Comparison of ENCODE assay signal across 8 cellular contexts in genomic region chr7:92133737-92134270, GRCh38. TPM values are rescaled to one million over a fixed set of nuclear protein-coding genes. Genes with fewer than 3 reads are reported as not detected.
A peak's percentile ranks its signal among the peaks of the same experiment; 100 is the strongest.
DNase-seq lines count a peak whose midpoint lies in the region; ATAC-seq, FAIRE-seq and TF ChIP-seq lines count a peak whose summit lies in the region.

No MANE protein-coding gene starts in this region.

- WGBS in A549 (ENCODE audit: missing lambda C conversion rate) = 3% methylated on average over 15 of the region's 42 CpGs
- 0% methylated on average over 10 of the region's 42 CpGs for WGBS in HepG2 (ENCODE audit: low lambda C conversion rate)

- peaks cover 7% of the 10 kb centered on the region for H3K27me3 Mint-ChIP-seq in dendritic cell treated with granulocyte-macrophage colony-stimulating factor and Interleukin-4, amounts not matched to agents 40 ng/mL and 50 ng/mL, for 4 days

- CTCF ChIA-PET in A549 (lab: Yijun Ruan, JAX) = interaction anchor here (0.6 to 2.4 kb wide), 12 partner anchors 10 to 162 kb away, joined by 3 to 21 read pairs (median 3); no protein-coding TSS in a partner anchor
- CTCF ChIA-PET in HepG2 (lab: Yijun Ruan, JAX; ENCODE audit: low intra/inter-chr PET ratio, low total read pairs) = no interaction called here

- H3K4me1 ChIP-seq in A549 (peaks cover 13% of the 10 kb centered on the region; the same call in 2 of the 3 replicates), HepG2 (ENCODE audit: insufficient read depth, low read length) (peaks cover 44% of the 10 kb centered on the region)

- H3K27ac Mint-ChIP-seq in dendritic cell treated with granulocyte-macrophage colony-stimulating factor and Interleukin-4, amounts not matched to agents 40 ng/mL and 50 ng/mL, for 4 days = peak overlapping the region; percentile 99

- TF ChIP-seq CTCF in A549 (IDR thresholded peaks at IDR 0.05) (peak; percentile 73), HepG2 (CRISPR knock-in tag; IDR thresholded peaks at IDR 0.05) (peak; percentile 90)

- H3K27ac ChIP-seq in A549 (peak overlapping the region; percentile 96 to 98), HepG2 (ENCODE audit: extremely low read length, insufficient read depth, low read length) (peak overlapping the region; percentile 98)

- TF ChIP-seq RAD21 in A549 (conservative IDR thresholded peaks at IDR 0.05 in 1 of 2, IDR thresholded peaks at IDR 0.05 in 1 of 2) (peak; percentile 36 to 37; a peak in 1 of 5 replicates), HepG2 (CRISPR knock-in tag; IDR thresholded peaks at IDR 0.05) (no peak)

- peaks cover 43% of the 10 kb centered on the region for H4K20me1 ChIP-seq in HepG2 (ENCODE audit: insufficient read depth, low read length)

- POLR2A ChIA-PET in A549 (lab: Yijun Ruan, JAX) = interaction anchor here (0.9 kb wide), 1 partner anchor 313 kb away, joined by 3 read pairs; the partner anchor contains the start of gene GATAD1
- POLR2A ChIA-PET in HepG2 (lab: Yijun Ruan, JAX) = interaction anchor here (1.1 to 1.5 kb wide), 2 partner anchors 92 to 313 kb away, joined by 3 to 7 read pairs; partner anchors contain the start of gene GATAD1

- TF ChIP-seq EP300 in A549 (IDR thresholded peaks at IDR 0.05) = no peak
- TF ChIP-seq EP300 in HepG2 (IDR thresholded peaks at IDR 0.05; ENCODE audit: low read depth in 2 of 2, low read length in 2 of 2) = no peak
- TF ChIP-seq EP300 in HepG2 (CRISPR knock-in tag; IDR thresholded peaks at IDR 0.05; ENCODE audit: borderline replicate concordance) = no peak

- FAIRE-seq in A549 (lab: Jason Lieb, UNC) (no peak), HepG2 (lab: Jason Lieb, UNC) (no peak)

- H3K27me3 ChIP-seq in HepG2 (ENCODE audit: control insufficient read depth in 1 of 2, insufficient read depth in 2 of 2, low read length in 2 of 2) = no peaks in the 10 kb centered on the region; a peak in 1 of 5 replicates

- H3K4me1 Mint-ChIP-seq in dendritic cell treated with granulocyte-macrophage colony-stimulating factor and Interleukin-4, amounts not matched to agents 40 ng/mL and 50 ng/mL, for 4 days (ENCODE audit: low read depth) = peaks cover 35% of the 10 kb centered on the region

- no peaks in the 10 kb centered on the region for H3K9me3 Mint-ChIP-seq in dendritic cell treated with granulocyte-macrophage colony-stimulating factor and Interleukin-4, amounts not matched to agents 40 ng/mL and 50 ng/mL, for 4 days

- H3K79me2 ChIP-seq in HepG2 (ENCODE audit: insufficient read depth, low read length) = peaks cover 57% of the 10 kb centered on the region

- peaks cover 3 to 27% of the 10 kb centered on the region in 2 experiments; a peak in 4 of 5 replicates for H3K36me3 ChIP-seq in HepG2 (replicated peaks in 1 of 2; ENCODE audit: control insufficient read depth in 1 of 2, insufficient read depth in 2 of 2, low read length in 2 of 2)

- H3K36me3 Mint-ChIP-seq in dendritic cell treated with granulocyte-macrophage colony-stimulating factor and Interleukin-4, amounts not matched to agents 40 ng/mL and 50 ng/mL, for 4 days (ENCODE audit: low read depth) = peaks cover 39% of the 10 kb centered on the region

- H3K4me3 ChIP-seq in A549 (peak overlapping the region; percentile 92), HepG2 (replicated peaks in 1 of 3; ENCODE audit: insufficient read depth in 1 of 3, low read depth in 2 of 3, low read length in 3 of 3) (peak overlapping the region; percentile 95 to 100 (median 98))

- H2AFZ ChIP-seq in HepG2 (ENCODE audit: low read length) = no peak overlapping the region

- TF ChIP-seq POLR2A in A549 (IDR thresholded peaks at IDR 0.05; ENCODE audit: low read length) (no peak), GM18505 (IDR thresholded peaks at IDR 0.05; ENCODE audit: borderline replicate concordance, extremely low read depth, insufficient read depth, insufficient read length) (no peak), HepG2 (IDR thresholded peaks at IDR 0.05; ENCODE audit: insufficient read depth in 1 of 2, low read depth in 2 of 2, low read length in 2 of 2) (no peak)

- in situ Hi-C loops in HepG2 (cut with HindIII; ENCODE audit: extremely low pct_ligation_motif_present, low pct_unique_long_range_greater_than_20kb) = no loop called here

- ATAC-seq in A549 = peak; percentile 77
- ATAC-seq in GM18505 (IDR thresholded peaks at IDR 0.05; ENCODE audit: unreplicated experiment) = peak; percentile 36
- ATAC-seq in HG03060 (IDR thresholded peaks at IDR 0.05; ENCODE audit: low read depth, unreplicated experiment) = peak; percentile 12
- ATAC-seq in HepG2 = peak; percentile 75

- peak overlapping the region; percentile 79 for H3K4me2 ChIP-seq in A549
- peak overlapping the region; percentile 98 for H3K4me2 ChIP-seq in HepG2 (ENCODE audit: low read depth, low read length)

- DNase-seq in A549 (ENCODE audit: low read depth in 1 of 2, low spot score in 1 of 2) (peak; percentile 60 to 78), NCI-H2196 treated with DMSO at 0.1 percent for 48 hours (lab: John Stamatoyannopoulos, UW; ENCODE audit: unreplicated experiment) (peak; percentile 42), HepG2 (ENCODE audit: low spot score) (peak; percentile 52)
- peak; percentile 49 for DNase-seq in activated CD4-positive, alpha-beta T cell treated with anti-CD3 and anti-CD28 coated beads, Interleukin-2, amount 50 U/mL, for 1 hour
- DNase-seq in stimulated activated CD4-positive, alpha-beta T cell treated with anti-CD3 and anti-CD28 coated beads, Interleukin-4, amount 100 ng/mL, for 24 hours = peak; percentile 54

- intact Hi-C loops in dendritic cell treated with granulocyte-macrophage colony-stimulating factor and Interleukin-4, amounts not matched to agents 40 ng/mL and 50 ng/mL, for 4 days (cut with micrococcal nuclease) = loop anchor here (1.0 to 2.0 kb wide), 3 partner anchors 111 to 395 kb away; partner anchors contain the start of genes ANKIB1, KRIT1, PEX1 and RBM48
- intact Hi-C loops in HepG2 (cut with micrococcal nuclease; ENCODE audit: unreplicated experiment) = loop anchor here (1.0 to 5.0 kb wide), 3 partner anchors 111 to 313 kb away; partner anchors contain the start of genes ANKIB1, GATAD1, KRIT1 and MTERF1

- peak overlapping the region; percentile 94 for H3K9ac ChIP-seq in HepG2 (ENCODE audit: insufficient read depth, low read depth, low read length)

- peak overlapping the region; percentile 98 for H3K4me3 Mint-ChIP-seq in dendritic cell treated with granulocyte-macrophage colony-stimulating factor and Interleukin-4, amounts not matched to agents 40 ng/mL and 50 ng/mL, for 4 days

- H3K9me3 ChIP-seq in A549 (no peaks in the 10 kb centered on the region), HepG2 (ENCODE audit: low read length) (no peaks in the 10 kb centered on the region)

- no TSS peak for BruUV-seq in HepG2 (replicated peaks; lab: Mats Ljungman, UMichigan)

RNA-seq across cellular contexts. Expression of gene CYP51A1, which starts 0.5 kb away (rescaled TPM):
- 12.6 and 18.1 TPM in 2 replicates for polyA plus RNA-seq in A549 (2011; rRNA removed)
- 6.4 and 8.8 TPM in 2 replicates for polyA plus RNA-seq in A549 (2012; cell fraction: cytosol; rRNA removed)
- 3.5 and 8.5 TPM in 2 replicates for polyA plus RNA-seq in A549 (2012; cell fraction: nucleus; rRNA removed)
- polyA plus RNA-seq in A549 (2017; fragmentation: RNase III; extraction: RNeasy Plus Mini Kit Qiagen cat#74134 plus additional on column Dnase treatment) = 39.5 to 57.3 TPM (median 51.8 TPM) in 3 replicates
- polyA minus RNA-seq in A549 (2011; rRNA and poly(A)+ RNA removed) = 7.2 and 9.1 TPM in 2 replicates
- total RNA-seq in HepG2 (2016; rRNA removed; fragmentation: Illumina TruSeq; extraction: Trizol) = 194 and 260 TPM in 2 replicates
- 48.9 and 55.6 TPM in 2 replicates for total RNA-seq in HepG2 (2016; cell fraction: cytosol; rRNA removed; fragmentation: Illumina TruSeq; extraction: Trizol; ENCODE audit: low read depth)
- total RNA-seq in HepG2 (2016; cell fraction: insoluble cytoplasmic fraction; rRNA removed; fragmentation: Illumina TruSeq; extraction: Trizol) = 204 and 264 TPM in 2 replicates
- 86.8 and 98.1 TPM in 2 replicates for total RNA-seq in HepG2 (2016; cell fraction: membrane; rRNA removed; fragmentation: Illumina TruSeq; extraction: Trizol)
- total RNA-seq in HepG2 (2016; cell fraction: nucleus; rRNA removed; fragmentation: Illumina TruSeq; extraction: Trizol) = 194 and 215 TPM in 2 replicates
- 15.4 and 21.9 TPM in 2 replicates for polyA plus RNA-seq in HepG2 (2011; rRNA removed)
- polyA plus RNA-seq in HepG2 (2011; cell fraction: cytosol; rRNA removed) = 10.3 and 23.0 TPM in 2 replicates
- polyA plus RNA-seq in HepG2 (2011; cell fraction: nucleus; rRNA removed) = 4.8 and 9.7 TPM in 2 replicates
- 126 and 140 TPM in 2 replicates for polyA plus RNA-seq in HepG2 (2012)
- polyA plus RNA-seq in HepG2 (2016; cell fraction: cytosol; fragmentation: Illumina TruSeq; extraction: Trizol; ENCODE audit: low read depth) = 10.5 and 11.8 TPM in 2 replicates
- 87.6 and 99.1 TPM in 2 replicates for polyA plus RNA-seq in HepG2 (2016; cell fraction: insoluble cytoplasmic fraction; fragmentation: Illumina TruSeq; extraction: Trizol; ENCODE audit: low read depth)
- 25.9 and 27.7 TPM in 2 replicates for polyA plus RNA-seq in HepG2 (2016; cell fraction: membrane; fragmentation: Illumina TruSeq; extraction: Trizol; ENCODE audit: low read depth)
- 133 and 149 TPM in 2 replicates for polyA plus RNA-seq in HepG2 (2016; cell fraction: nucleus; fragmentation: Illumina TruSeq; extraction: Trizol; ENCODE audit: insufficient read depth, low read depth)
- polyA minus RNA-seq in HepG2 (2011; rRNA and poly(A)+ RNA removed; ENCODE audit: low replicate concordance) = 18.6 and 28.9 TPM in 2 replicates
- polyA minus RNA-seq in HepG2 (2011; cell fraction: cytosol; rRNA and poly(A)+ RNA removed) = 39.5 and 63.8 TPM in 2 replicates
- polyA minus RNA-seq in HepG2 (2011; cell fraction: nucleus; rRNA and poly(A)+ RNA removed) = 15.2 and 24.9 TPM in 2 replicates

RNA-seq across cellular contexts. Expression of gene LRRD1, which starts 45.1 kb away (rescaled TPM):
- not detected in 2 replicates for polyA plus RNA-seq in A549 (2011; rRNA removed)
- polyA plus RNA-seq in A549 (2012; cell fraction: cytosol; rRNA removed) = not detected in 2 replicates
- polyA plus RNA-seq in A549 (2012; cell fraction: nucleus; rRNA removed) = not detected in 2 replicates
- polyA plus RNA-seq in A549 (2017; fragmentation: RNase III; extraction: RNeasy Plus Mini Kit Qiagen cat#74134 plus additional on column Dnase treatment) = not detected in 3 replicates
- polyA minus RNA-seq in A549 (2011; rRNA and poly(A)+ RNA removed) = not detected in 2 replicates
- not detected in 2 replicates for total RNA-seq in HepG2 (2016; rRNA removed; fragmentation: Illumina TruSeq; extraction: Trizol)
- total RNA-seq in HepG2 (2016; cell fraction: cytosol; rRNA removed; fragmentation: Illumina TruSeq; extraction: Trizol; ENCODE audit: low read depth) = not detected in 2 replicates
- 0.04 TPM in 1 of 2 replicates, not detected in the other for total RNA-seq in HepG2 (2016; cell fraction: insoluble cytoplasmic fraction; rRNA removed; fragmentation: Illumina TruSeq; extraction: Trizol)
- total RNA-seq in HepG2 (2016; cell fraction: membrane; rRNA removed; fragmentation: Illumina TruSeq; extraction: Trizol) = not detected in 2 replicates
- not detected in 2 replicates for total RNA-seq in HepG2 (2016; cell fraction: nucleus; rRNA removed; fragmentation: Illumina TruSeq; extraction: Trizol)
- 0.03 TPM in 1 of 2 replicates, not detected in the other for polyA plus RNA-seq in HepG2 (2011; rRNA removed)
- polyA plus RNA-seq in HepG2 (2011; cell fraction: cytosol; rRNA removed) = not detected in 2 replicates
- 0.13 TPM in 1 of 2 replicates, not detected in the other for polyA plus RNA-seq in HepG2 (2011; cell fraction: nucleus; rRNA removed)
- not detected in 2 replicates for polyA plus RNA-seq in HepG2 (2012)
- polyA plus RNA-seq in HepG2 (2016; cell fraction: cytosol; fragmentation: Illumina TruSeq; extraction: Trizol; ENCODE audit: low read depth) = not detected in 2 replicates
- not detected in 2 replicates for polyA plus RNA-seq in HepG2 (2016; cell fraction: insoluble cytoplasmic fraction; fragmentation: Illumina TruSeq; extraction: Trizol; ENCODE audit: low read depth)
- polyA plus RNA-seq in HepG2 (2016; cell fraction: membrane; fragmentation: Illumina TruSeq; extraction: Trizol; ENCODE audit: low read depth) = not detected in 2 replicates
- not detected in 2 replicates for polyA plus RNA-seq in HepG2 (2016; cell fraction: nucleus; fragmentation: Illumina TruSeq; extraction: Trizol; ENCODE audit: insufficient read depth, low read depth)
- 0.26 TPM in 1 of 2 replicates, not detected in the other for polyA minus RNA-seq in HepG2 (2011; rRNA and poly(A)+ RNA removed; ENCODE audit: low replicate concordance)
- polyA minus RNA-seq in HepG2 (2011; cell fraction: cytosol; rRNA and poly(A)+ RNA removed) = not detected in 2 replicates
- 0.13 and 0.25 TPM in 2 replicates for polyA minus RNA-seq in HepG2 (2011; cell fraction: nucleus; rRNA and poly(A)+ RNA removed)

Comparison
In these comparisons a context has a peak if more than half of its experiments do, and no peak if none do; other contexts are left out.
1. Peak in every context shown above with its lines: DNase-seq, ATAC-seq, H3K4me3 ChIP-seq and H3K27ac ChIP-seq.
2. ATAC-seq: peak in every context shown above with its lines; median percentile 77 in A549; 75 in HepG2; 36 in GM18505; 12 in HG03060.